12 cellular contexts compared by ENCODE assay signal in the genomic region with DNA sequence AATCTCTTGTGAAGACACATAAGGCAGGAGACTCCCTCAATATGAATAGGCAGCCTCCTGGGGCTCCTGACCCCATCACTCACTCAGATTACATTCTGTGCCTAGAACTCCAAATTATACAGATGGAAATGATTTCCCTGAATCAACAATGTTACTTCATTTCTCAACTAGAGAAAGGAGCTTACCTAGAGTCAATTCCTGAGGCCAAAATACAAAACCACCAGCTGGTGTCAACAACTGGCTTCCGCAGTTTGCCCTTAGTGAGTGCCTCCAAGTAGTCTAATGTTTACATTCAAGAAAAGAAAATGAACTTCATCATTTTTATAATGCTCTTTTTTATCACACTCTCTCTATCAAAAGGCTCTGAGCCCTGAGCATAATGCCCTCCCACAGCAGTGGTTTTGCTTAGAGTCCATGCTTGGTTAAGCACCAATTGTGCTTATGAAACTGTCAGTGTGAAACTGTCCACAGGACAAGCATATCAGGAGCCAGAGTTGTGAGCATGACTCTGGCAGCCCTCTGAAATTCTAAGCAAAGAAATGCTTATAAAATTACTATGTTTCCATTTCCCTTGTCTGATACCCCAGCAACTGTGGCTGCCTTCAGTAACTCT.
DNase-seq lines count a peak whose midpoint lies in the region; ATAC-seq, FAIRE-seq and TF ChIP-seq lines count a peak whose summit lies in the region.
"Had no signal": no experiment of that assay in that cellular context is flagged by ENCODE, and none has a peak within 500 bp of the region (broad histone marks: within the 10 kb centered on the region; RNA-seq: fewer than 3 reads in every experiment).

No MANE protein-coding gene starts in this region.

- BruUV-seq in GM12878 (replicated peaks; lab: Mats Ljungman, UMichigan) = no TSS peak

- FAIRE-seq in GM12878 (lab: Jason Lieb, UNC) = no peak

- no peak overlapping the region for H3K9ac ChIP-seq in GM12878 (ENCODE audit: control insufficient read depth, insufficient read depth, low read length)

- DNase-seq in GM12878 (ENCODE audit: low read depth, low spot score) (no peak), NCI-H1694 (lab: John Stamatoyannopoulos, UW) (no peak), DMS79 treated with DMSO at 0.1 percent for 48 hours (lab: John Stamatoyannopoulos, UW) (no peak), NAMALWA (ENCODE audit: low spot score) (no peak), heart left ventricle (no peak)
- DNase-seq: CD8-positive, alpha-beta T cell; cerebellar nuclear complex; islet precursor cell; stimulated activated CD4-positive, alpha-beta T cell treated with anti-CD3 and anti-CD28 coated beads, Interleukin-4, amount 100 ng/mL, for 4 hours had no signal

- RAD21 ChIA-PET in GM12878 (lab: Charles Lee; ENCODE audit: unreplicated experiment) = no interaction called here

- H3K36me3 ChIP-seq in GM12878 (ENCODE audit: control insufficient read depth in 2 of 2, insufficient read depth in 2 of 2, low read length in 1 of 2) (no peaks in the 10 kb centered on the region), heart left ventricle (no peaks in the 10 kb centered on the region)

- no peak overlapping the region for H3K4me3 ChIP-seq in GM12878
- H3K4me3 ChIP-seq in heart left ventricle = no peak overlapping the region

- in situ Hi-C loops in GM12878 (cut with MboI) = no loop called here

- WGBS in GM12878 (ENCODE audit: insufficient coverage, insufficient replicate concordance, low lambda C conversion rate, missing lambda C conversion rate) = 100% methylated on average over 1 of the region's 1 CpG
- WGBS in heart left ventricle, 4 donors = 97 to 100% (median 98%) methylated on average over 1 of the region's 1 CpG

- TF ChIP-seq POLR2A in GM12878 (IDR thresholded peaks at IDR 0.05; ENCODE audit: low read depth, low read length) (no peak), heart left ventricle (IDR thresholded peaks at IDR 0.05) (no peak)

- ATAC-seq in GM18858 (IDR thresholded peaks at IDR 0.05; ENCODE audit: unreplicated experiment) (peak; percentile 100), GM21447 (IDR thresholded peaks at IDR 0.05; ENCODE audit: unreplicated experiment) (peak; percentile 93), HG03097 (IDR thresholded peaks at IDR 0.05; ENCODE audit: low FRiP score, unreplicated experiment) (peak; percentile 99), GM12878 (peak; percentile 98), heart left ventricle (no peak)
- ATAC-seq: CD8-positive, alpha-beta T cell had no signal

- no peak for TF ChIP-seq CTCF in GM12878 (IDR thresholded peaks at IDR 0.05 in 2 of 3, conservative IDR thresholded peaks at IDR 0.05 in 1 of 3; ENCODE audit: control insufficient read depth in 2 of 3, extremely low read depth in 1 of 3, insufficient read depth in 1 of 3, low read depth in 3 of 3, low read length in 3 of 3)
- no peak for TF ChIP-seq CTCF in heart left ventricle (IDR thresholded peaks at IDR 0.05)

- no peaks in the 10 kb centered on the region for H3K27me3 ChIP-seq in GM12878 (replicated peaks in 1 of 2; ENCODE audit: control insufficient read depth in 2 of 2, insufficient read depth in 2 of 2, low read length in 1 of 2)
- H3K27me3 ChIP-seq in heart left ventricle = no peaks in the 10 kb centered on the region

- no peak overlapping the region for H3K4me2 ChIP-seq in GM12878 (ENCODE audit: control insufficient read depth, insufficient read depth)

- H3K27ac ChIP-seq in GM12878 (ENCODE audit: control insufficient read depth, insufficient read depth) (no peak overlapping the region), heart left ventricle (no peak overlapping the region)

- no peak overlapping the region for H2AFZ ChIP-seq in GM12878 (ENCODE audit: control insufficient read depth, low read depth, low read length)

- POLR2A ChIA-PET in GM12878 (lab: Charles Lee) = no interaction called here

- no peaks in the 10 kb centered on the region for H3K9me3 ChIP-seq in GM12878 (replicated peaks; ENCODE audit: control insufficient read depth, insufficient read depth, low read length)
- peaks cover 0 to 9% (median 0%) of the 10 kb centered on the region in 12 donors for H3K9me3 ChIP-seq in heart left ventricle

- TF ChIP-seq EP300 in GM12878 (IDR thresholded peaks at IDR 0.05; ENCODE audit: borderline replicate concordance in 1 of 2, control insufficient read depth in 1 of 2, low read depth in 2 of 2, low read length in 2 of 2) = no peak

- no peaks in the 10 kb centered on the region for H3K79me2 ChIP-seq in GM12878 (ENCODE audit: control insufficient read depth, insufficient read depth, low read length)

- intact Hi-C loops in GM12878 (cut with micrococcal nuclease; ENCODE audit: unreplicated experiment) (no loop called here), heart left ventricle (cut with DNase I) (no loop called here)

- no peak for TF ChIP-seq RAD21 in GM12878 (IDR thresholded peaks at IDR 0.05; ENCODE audit: insufficient read depth, low read depth, low read length)

- SMC1A ChIA-PET in GM12878 (lab: Charles Lee; ENCODE audit: uncharacterized antibody, unreplicated experiment) = interaction anchor here (0.6 to 0.7 kb wide), 2 partner anchors 27 to 44 kb away, joined by 3 read pairs; no protein-coding TSS in a partner anchor

- CTCF ChIA-PET in GM12878 (lab: Yijun Ruan, JAX) = interaction anchor here (0.6 to 1.4 kb wide), 2 partner anchors 10 to 754 kb away, joined by 3 read pairs; no protein-coding TSS in a partner anchor

- H3K4me1 ChIP-seq in GM12878 (ENCODE audit: control insufficient read depth, insufficient read depth, low read length) (no peaks in the 10 kb centered on the region; the same call in 1 of the 2 replicates), heart left ventricle (peaks cover 0 to 11% (median 0%) of the 10 kb centered on the region in 12 donors)

- H4K20me1 ChIP-seq in GM12878 (ENCODE audit: control insufficient read depth, insufficient read depth) = no peaks in the 10 kb centered on the region

TF ChIP-seq in GM12878, 131 proteins besides CTCF, POLR2A, EP300 and RAD21:
- TF ChIP-seq PAX5 (IDR thresholded peaks at IDR 0.05; ENCODE audit: borderline replicate concordance, low read depth, low read length) (peak; percentile 75), SRF (IDR thresholded peaks at IDR 0.05; ENCODE audit: low read depth in 2 of 2, low read length in 2 of 2) (no peak)

Comparison
In these comparisons a context has a peak if more than half of its experiments do, and no peak if none do; other contexts are left out.
1. ATAC-seq: peak in GM18858 (single experiment), GM21447 (single experiment), HG03097 (single experiment) and GM12878 (single experiment); none in heart left ventricle (0 of 4).